ENCODE assay signal across 8 cellular contexts in genomic region chr17:75394332-75394918, GRCh38. TPM values are rescaled to one million over a fixed set of nuclear protein-coding genes. Genes with fewer than 3 reads are reported as not detected.
DNase-seq lines count a peak whose midpoint lies in the region; ATAC-seq and TF ChIP-seq lines count a peak whose summit lies in the region.

No MANE protein-coding gene starts in this region.

- TF ChIP-seq POLR2A in body of pancreas (IDR thresholded peaks at IDR 0.05), result no peak

- no peak for TF ChIP-seq RAD21 in Ishikawa (IDR thresholded peaks at IDR 0.05; ENCODE audit: low read depth)

- peak overlapping the region; percentile 20 to 42 for H3K4me3 ChIP-seq in body of pancreas
- H3K4me3 ChIP-seq in mesodermal cell (ENCODE audit: extremely low read depth, insufficient read depth, low read length, poor library complexity, severe bottlenecking), result peak overlapping the region; percentile 63

- H3K27me3 ChIP-seq in body of pancreas, result no peaks in the 10 kb centered on the region

- TF ChIP-seq EP300 in Ishikawa (IDR thresholded peaks at IDR 0.05; ENCODE audit: borderline replicate concordance), result 0 out of 2 replicates have a peak, but pooled peaks have one; percentile 3

- DNase-seq in body of pancreas (no peak), NOMO-1 treated with dmso at 0.1 percent for 144 hours (lab: John Stamatoyannopoulos, UW; ENCODE audit: unreplicated experiment) (no peak), epidermal melanocyte (ENCODE audit: insufficient read length, low spot score) (no peak)
- DNase-seq in activated CD8-positive, alpha-beta memory T cell treated with anti-CD3 and anti-CD28 coated beads, Interleukin-2, amount 50 U/mL, for 48 hours, result no peak

- intact Hi-C loops in body of pancreas (cut with DNase I), result no loop called here

- WGBS in body of pancreas, 2 donors, result 2 to 4% methylated on average over 6 to 9 of the region's 9 CpGs
- 0 to 9% methylated on average over 4 to 6 of the region's 9 CpGs for WGBS in mesodermal cell (ENCODE audit: insufficient coverage in 2 of 2), 2 experiments

- ATAC-seq in GM18907 (IDR thresholded peaks at IDR 0.05; ENCODE audit: unreplicated experiment) (peak; percentile 18), body of pancreas (peak; percentile 7), HG03045 (IDR thresholded peaks at IDR 0.05; ENCODE audit: unreplicated experiment) (no peak)

- H3K9me3 ChIP-seq in body of pancreas, result no peaks in the 10 kb centered on the region
- no peaks in the 10 kb centered on the region for H3K9me3 ChIP-seq in mesodermal cell (ENCODE audit: control insufficient read depth, low read length)

- H3K27ac ChIP-seq in body of pancreas (peak overlapping the region; percentile 18 to 78 (median 74)), mesodermal cell (ENCODE audit: low read depth, low read length, severe bottlenecking) (peak overlapping the region; percentile 81)

- H3K36me3 ChIP-seq in body of pancreas (replicated peaks in 1 of 2; ENCODE audit: insufficient read depth in 1 of 2, low read depth in 2 of 2) (no peaks in the 10 kb centered on the region), mesodermal cell (ENCODE audit: control insufficient read depth, insufficient read depth, low read length) (peaks cover 28% of the 10 kb centered on the region)

- no peak for TF ChIP-seq CTCF in body of pancreas (IDR thresholded peaks at IDR 0.05)

- H3K4me1 ChIP-seq in body of pancreas, result peaks cover 29% of the 10 kb centered on the region
- H3K4me1 ChIP-seq in mesodermal cell (ENCODE audit: control insufficient read depth, insufficient read depth, low read length, poor library complexity, severe bottlenecking), result peaks cover 11% of the 10 kb centered on the region

TF ChIP-seq in Ishikawa, 13 proteins besides CTCF, POLR2A, EP300 and RAD21:
- no peak for TF ChIP-seq CREB1 (IDR thresholded peaks at IDR 0.05; ENCODE audit: low read depth)
- no peak for TF ChIP-seq TCF12 (IDR thresholded peaks at IDR 0.05; ENCODE audit: low read depth)

RNA-seq across cellular contexts. Expression of gene GRB2, which starts 11.1 kb away (rescaled TPM):
- 100 to 1,000 TPM in 1 of 2 donors, 10 to 100 TPM in 1; 51.9 to 118 TPM for total RNA-seq in body of pancreas
- polyA plus RNA-seq in mesodermal cell (2013, experiment 1 of 2), result 61.3 TPM
- 59.9 TPM for polyA plus RNA-seq in mesodermal cell (2013, experiment 2 of 2)
